In genomic region chr3:167735233-167736107, GRCh38 we compare ENCODE assay signal across 8 cellular contexts. TPM values are rescaled to one million over a fixed set of nuclear protein-coding genes. Genes with fewer than 3 reads are reported as not detected.
DNase-seq lines count a peak whose midpoint lies in the region; ATAC-seq and TF ChIP-seq lines count a peak whose summit lies in the region.

TSS of gene SERPINI1 (plus strand) at chr3:167735721. CDS start at chr3:167789129, 53,408 bp downstream.

- H3K27ac Mint-ChIP-seq in endodermal cell, result no peak within 1 kb of the TSS

- DNase-seq in CMK (ENCODE audit: low read depth), result peak; percentile 63
- DNase-seq in HL-60 (ENCODE audit: low read depth in 1 of 2, low spot score in 1 of 2), result peak; percentile 74 to 92
- DNase-seq in NCI-H82 treated with DMSO at 0.1 percent for 48 hours (lab: John Stamatoyannopoulos, UW; ENCODE audit: unreplicated experiment), result peak; percentile 93
- DNase-seq in activated CD8-positive, alpha-beta memory T cell treated with anti-CD3 and anti-CD28 coated beads for 24 hours, result peak; percentile 92
- DNase-seq in endodermal cell, result peak; percentile 96
- peak; percentile 49 for DNase-seq in stimulated activated CD8-positive, alpha-beta memory T cell treated with anti-CD3 and anti-CD28 coated beads, Interleukin-15, amount 100 ng/mL, for 24 hours (ENCODE audit: low read depth)

- H3K9me3 Mint-ChIP-seq in endodermal cell, result no peaks in the 10 kb centered on the region

- TF ChIP-seq CTCF in HL-60 (IDR thresholded peaks at IDR 0.05; ENCODE audit: insufficient read depth, low read length) (no peak), endodermal cell (conservative IDR thresholded peaks at IDR 0.05) (no peak)

- H3K9ac ChIP-seq in endodermal cell (ENCODE audit: extremely low read depth, low read length, poor library complexity, severe bottlenecking), result peak within 1 kb of the TSS; percentile 72

- peaks cover 47% of the 10 kb centered on the region for H3K4me1 Mint-ChIP-seq in endodermal cell

- 0 to 1% methylated on average over 28 to 37 of the region's 37 CpGs for WGBS in endodermal cell (ENCODE audit: insufficient coverage in 1 of 2, insufficient read length in 1 of 2), 2 experiments
- WGBS in mesodermal cell (ENCODE audit: insufficient coverage in 2 of 2), 2 experiments, result 0% methylated on average over 28 to 31 of the region's 37 CpGs

- peaks cover 4% of the 10 kb centered on the region for H3K4me1 ChIP-seq in endodermal cell (ENCODE audit: control insufficient read depth, insufficient read depth, low read length)
- peaks cover 4% of the 10 kb centered on the region for H3K4me1 ChIP-seq in mesodermal cell (ENCODE audit: control insufficient read depth, insufficient read depth, low read length, poor library complexity, severe bottlenecking)

- H3K27me3 ChIP-seq in HL-60 (ENCODE audit: insufficient read depth, poor library complexity, severe bottlenecking) (no peaks in the 10 kb centered on the region), endodermal cell (ENCODE audit: control insufficient read depth, insufficient read depth, low read length, poor library complexity, severe bottlenecking) (no peaks in the 10 kb centered on the region)

- H3K9me3 ChIP-seq in endodermal cell (ENCODE audit: control insufficient read depth, low read length) (no peaks in the 10 kb centered on the region), mesodermal cell (ENCODE audit: control insufficient read depth, low read length) (no peaks in the 10 kb centered on the region)

- no peak within 1 kb of the TSS for H3K4me3 Mint-ChIP-seq in endodermal cell

- H3K27me3 Mint-ChIP-seq in endodermal cell (ENCODE audit: insufficient read depth), result no peaks in the 10 kb centered on the region

- H3K27ac ChIP-seq in HL-60 (replicated peaks) (peak within 1 kb of the TSS; percentile 88), endodermal cell (ENCODE audit: low read depth, low read length) (peak within 1 kb of the TSS; percentile 82), mesodermal cell (ENCODE audit: low read depth, low read length, severe bottlenecking) (peak within 1 kb of the TSS; percentile 90)

- ATAC-seq in GM19467 (IDR thresholded peaks at IDR 0.05; ENCODE audit: unreplicated experiment), result peak; percentile 56

- H3K4me3 ChIP-seq in HL-60 (replicated peaks; ENCODE audit: insufficient read depth, low read length) (peak within 1 kb of the TSS; percentile 88), endodermal cell (ENCODE audit: low read length) (peak within 1 kb of the TSS; percentile 97), mesodermal cell (ENCODE audit: extremely low read depth, insufficient read depth, low read length, poor library complexity, severe bottlenecking) (peak within 1 kb of the TSS; percentile 95)

- H3K36me3 ChIP-seq in endodermal cell (ENCODE audit: control insufficient read depth, insufficient read depth, low read length) (no peaks in the 10 kb centered on the region), mesodermal cell (ENCODE audit: control insufficient read depth, insufficient read depth, low read length) (peaks cover 3% of the 10 kb centered on the region)

- no peaks in the 10 kb centered on the region for H3K36me3 Mint-ChIP-seq in endodermal cell (ENCODE audit: low read depth)

RNA-seq across cellular contexts. Expression of gene SERPINI1, which starts in this region (rescaled TPM):
- total RNA-seq in endodermal cell, result 10 to 100 TPM; 16.1 to 21.2 TPM
- 4.3 TPM for polyA plus RNA-seq in endodermal cell (2013, experiment 1 of 2)
- polyA plus RNA-seq in endodermal cell (2013, experiment 2 of 2), result 6.0 TPM
- polyA plus RNA-seq in mesodermal cell (2013, experiment 1 of 2), result 10.2 TPM
- polyA plus RNA-seq in mesodermal cell (2013, experiment 2 of 2), result 8.1 TPM

Comparison
In these comparisons a context has a peak if more than half of its experiments do, and no peak if none do; other contexts are left out.
1. Peak in every context shown above with its lines: DNase-seq, ATAC-seq, H3K4me3 ChIP-seq and H3K27ac ChIP-seq.